ENCODE assay signal across 10 cellular contexts in genomic region chr11:6755303-6755952, GRCh38. TPM values are rescaled to one million over a fixed set of nuclear protein-coding genes. Genes with fewer than 3 reads are reported as not detected.
DNase-seq lines count a peak whose midpoint lies in the region; ATAC-seq and TF ChIP-seq lines count a peak whose summit lies in the region.
"Had no signal": no experiment of that assay in that cellular context is flagged by ENCODE, and none has a peak within 500 bp of the region (broad histone marks: within the 10 kb centered on the region; RNA-seq: fewer than 3 reads in every experiment).

No MANE protein-coding gene starts in this region.

- TF ChIP-seq CTCF in HFF-Myc (IDR thresholded peaks at IDR 0.05; ENCODE audit: low read depth, low read length, missing control alignments) (peak; percentile 93), endodermal cell (conservative IDR thresholded peaks at IDR 0.05) (peak; percentile 87), mucosa of descending colon (IDR thresholded peaks at IDR 0.05) (peak; percentile 86)

- H3K36me3 Mint-ChIP-seq in endodermal cell (ENCODE audit: low read depth): no peaks in the 10 kb centered on the region

- intact Hi-C loops in mucosa of descending colon (cut with DNase I, micrococcal nuclease): no loop called here

- H3K9me3 ChIP-seq in endodermal cell (ENCODE audit: control insufficient read depth, low read length): no peaks in the 10 kb centered on the region
- H3K9me3 ChIP-seq in mucosa of descending colon: no peaks in the 10 kb centered on the region

- no peak overlapping the region for H3K27ac Mint-ChIP-seq in endodermal cell

- no peaks in the 10 kb centered on the region for H3K9me3 Mint-ChIP-seq in endodermal cell

- ATAC-seq in activated CD4-positive, CD25-positive, alpha-beta regulatory T cell treated with anti-CD3 and anti-CD28 coated beads, Interleukin-2, amount 50 U/mL, for 24 hours: peak; percentile 50 to 54
- ATAC-seq in mucosa of descending colon (peak; percentile 73), GM21619 (IDR thresholded peaks at IDR 0.05; ENCODE audit: unreplicated experiment) (no peak), GM21825 (IDR thresholded peaks at IDR 0.05; ENCODE audit: unreplicated experiment) (no peak)

- no peak for DNase-seq in activated CD4-positive, CD25-positive, alpha-beta regulatory T cell (lab: John Stamatoyannopoulos, UW)
- DNase-seq in HFF-Myc (ENCODE audit: extremely low read depth, low read depth) (peak; percentile 24), T follicular helper cell (ENCODE audit: low read depth) (peak; percentile 13), endodermal cell (peak; percentile 78), mucosa of descending colon (peak in 1 of 3 donors; percentile 69)

- H3K27me3 ChIP-seq in endodermal cell (ENCODE audit: control insufficient read depth, insufficient read depth, low read length, poor library complexity, severe bottlenecking): peaks cover 7% of the 10 kb centered on the region

- 12 to 13% methylated on average over 3 to 5 of the region's 5 CpGs for WGBS in endodermal cell (ENCODE audit: insufficient coverage in 1 of 2, insufficient read length in 1 of 2), 2 experiments

- no peak overlapping the region for H3K27ac ChIP-seq in endodermal cell (ENCODE audit: low read depth, low read length)

- no peak overlapping the region for H3K9ac ChIP-seq in endodermal cell (ENCODE audit: extremely low read depth, low read length, poor library complexity, severe bottlenecking)

- H3K36me3 ChIP-seq in endodermal cell (ENCODE audit: control insufficient read depth, insufficient read depth, low read length): no peaks in the 10 kb centered on the region
- no peaks in the 10 kb centered on the region for H3K36me3 ChIP-seq in mucosa of descending colon (ENCODE audit: low read depth)

- no peaks in the 10 kb centered on the region for H3K4me1 Mint-ChIP-seq in endodermal cell

- H3K4me1 ChIP-seq in endodermal cell (ENCODE audit: control insufficient read depth, insufficient read depth, low read length) (no peaks in the 10 kb centered on the region), mucosa of descending colon (ENCODE audit: low read depth) (no peaks in the 10 kb centered on the region)

- H3K27me3 Mint-ChIP-seq in endodermal cell (ENCODE audit: insufficient read depth): peaks cover 5% of the 10 kb centered on the region
- H3K27me3 Mint-ChIP-seq: dendritic cell treated with granulocyte-macrophage colony-stimulating factor and Interleukin-4, amounts not matched to agents 40 ng/mL and 50 ng/mL, for 4 days had no signal

- H3K4me3 ChIP-seq in HFF-Myc (replicated peaks; ENCODE audit: low read depth, low read length) (no peak overlapping the region), endodermal cell (ENCODE audit: low read length) (no peak overlapping the region), mucosa of descending colon (no peak overlapping the region)

- no peak overlapping the region for H3K4me3 Mint-ChIP-seq in endodermal cell
- H3K4me3 Mint-ChIP-seq: dendritic cell treated with granulocyte-macrophage colony-stimulating factor and Interleukin-4, amounts not matched to agents 40 ng/mL and 50 ng/mL, for 4 days had no signal

RNA-seq across cellular contexts. Expression of gene OR2AG2, which starts 16.3 kb away (rescaled TPM):
- under 1 TPM; 0.20 to 0.68 TPM for total RNA-seq in endodermal cell
- polyA plus RNA-seq in endodermal cell (2013, experiment 1 of 2): 0.14 TPM
- polyA plus RNA-seq in endodermal cell (2013, experiment 2 of 2): not detected
- under 1 TPM; 0.14 to 0.49 (median 0.28) TPM for total RNA-seq in mucosa of descending colon

RNA-seq across cellular contexts. Expression of gene OR2AG1, which starts 27.4 kb away (rescaled TPM):
- total RNA-seq in endodermal cell: not detected
- polyA plus RNA-seq in endodermal cell (2013, experiment 1 of 2): not detected
- not detected for polyA plus RNA-seq in endodermal cell (2013, experiment 2 of 2)
- not detected for total RNA-seq in mucosa of descending colon
- total RNA-seq: subcutaneous adipose tissue had no signal

RNA-seq across cellular contexts. Expression of gene OR6A2, which starts 44.1 kb away (rescaled TPM):
- total RNA-seq in endodermal cell (under 1 TPM; 0.09 to 0.51 TPM), mucosa of descending colon (under 1 TPM; 0.28 to 0.69 (median 0.29) TPM)
- not detected for polyA plus RNA-seq in endodermal cell (2013, experiment 1 of 2)
- not detected for polyA plus RNA-seq in endodermal cell (2013, experiment 2 of 2)

Comparison
In these comparisons a context has a peak if more than half of its experiments do, and no peak if none do; other contexts are left out.
1. ATAC-seq: peak in activated CD4-positive, CD25-positive, alpha-beta regulatory T cell treated with anti-CD3 and anti-CD28 coated beads, Interleukin-2, amount 50 U/mL, for 24 hours (2 of 2) and mucosa of descending colon (single experiment); none in GM21619 (single experiment) and GM21825 (single experiment).
2. DNase-seq: peak in HFF-Myc (single experiment), T follicular helper cell (single experiment) and endodermal cell (single experiment); none in activated CD4-positive, CD25-positive, alpha-beta regulatory T cell (0 of 4).
3. Peak in every context shown above with its lines, with median percentiles within 50 percentile points of each other: CTCF ChIP-seq.